Comparison of ENCODE assay signal across 1 cellular context in genomic region chr9:133939386-133939785, GRCh38.
TF ChIP-seq lines count a peak whose summit lies in the region.

No MANE protein-coding gene starts in this region.

TF ChIP-seq in HepG2, 621 proteins besides CTCF, POLR2A, EP300 and RAD21 (continued from another document):
- TF ChIP-seq, protein P1, sequence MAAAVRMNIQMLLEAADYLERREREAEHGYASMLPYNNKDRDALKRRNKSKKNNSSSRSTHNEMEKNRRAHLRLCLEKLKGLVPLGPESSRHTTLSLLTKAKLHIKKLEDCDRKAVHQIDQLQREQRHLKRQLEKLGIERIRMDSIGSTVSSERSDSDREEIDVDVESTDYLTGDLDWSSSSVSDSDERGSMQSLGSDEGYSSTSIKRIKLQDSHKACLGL (CRISPR knock-in tag; IDR thresholded peaks at IDR 0.05) = no peak
- TF ChIP-seq HMG20A (CRISPR knock-in tag; IDR thresholded peaks at IDR 0.05; ENCODE audit: borderline replicate concordance) = no peak
- TF ChIP-seq AKAP8 (CRISPR knock-in tag; IDR thresholded peaks at IDR 0.05) = 0 out of 2 replicates have a peak, but pooled peaks have one; percentile 27
- no peak for TF ChIP-seq HDAC1 (CRISPR knock-in tag; IDR thresholded peaks at IDR 0.05)
TF ChIP-seq in HepG2: peak in this region for 2.
